ENCODE assay signal across 7 cellular contexts in genomic region chr2:87349006-87349405, GRCh38.
A peak's percentile ranks its signal among the peaks of the same experiment; 100 is the strongest.
DNase-seq lines count a peak whose midpoint lies in the region; ATAC-seq and TF ChIP-seq lines count a peak whose summit lies in the region.
"Not testable (repeated sequence)": the region's sequence is repeated elsewhere in the genome, so short reads cannot be mapped to it uniquely, and the experiment has no call there.

No MANE protein-coding gene starts in this region.

- H3K36me3 Mint-ChIP-seq in central memory CD8-positive, alpha-beta T cell (ENCODE audit: insufficient read depth); neural progenitor cell: not testable (repeated sequence)

- not testable (repeated sequence) for H2BK15ac ChIP-seq in mesendoderm (replicated peaks; ENCODE audit: low read depth)

- H3K9ac ChIP-seq in HUES6 (ENCODE audit: low read length); mesendoderm (ENCODE audit: low read length); neural progenitor cell; smooth muscle cell (ENCODE audit: low read depth): not testable (repeated sequence)

- H2AK5ac ChIP-seq in mesendoderm (ENCODE audit: low read length) = not testable (repeated sequence)

- not testable (repeated sequence) for ATAC-seq in central memory CD8-positive, alpha-beta T cell (replicated peaks; ENCODE audit: extremely low read depth, poor library complexity, severe bottlenecking)

- H3K4me1 ChIP-seq in HUES6 (ENCODE audit: control insufficient read depth, insufficient read depth, low read length); hepatocyte (ENCODE audit: insufficient read depth); mesendoderm (ENCODE audit: control insufficient read depth, low read depth, low read length); neural progenitor cell; smooth muscle cell (ENCODE audit: low read depth): not testable (repeated sequence)

- H3K27me3 Mint-ChIP-seq in central memory CD8-positive, alpha-beta T cell; neural progenitor cell (ENCODE audit: insufficient read depth, low read depth): not testable (repeated sequence)

- H2BK120ac ChIP-seq in mesendoderm (ENCODE audit: low read depth, low read length) = not testable (repeated sequence)

- WGBS in hepatocyte (ENCODE audit: low lambda C conversion rate, missing lambda C conversion rate) = 0% methylated on average over 30 of the region's 53 CpGs
- WGBS in mesendoderm (ENCODE audit: extremely low coverage, insufficient coverage, low lambda C conversion rate) = no CpG with 5 or more reads among the region's 53 CpGs
- WGBS in smooth muscle cell (ENCODE audit: low lambda C conversion rate) = under 1% methylated on average over 46 of the region's 53 CpGs

- H3K4me2 ChIP-seq in hepatocyte (peak overlapping the region; percentile 66), neural progenitor cell (peak overlapping the region; percentile 67), smooth muscle cell (peak overlapping the region; percentile 76)
- not testable (repeated sequence) for H3K4me2 ChIP-seq in mesendoderm (ENCODE audit: low read length)

- H3K36me3 ChIP-seq in HUES6 (ENCODE audit: control insufficient read depth, insufficient read depth, low read length); WERI-Rb-1; hepatocyte (replicated peaks; ENCODE audit: insufficient read depth, low read depth); mesendoderm (ENCODE audit: control insufficient read depth, insufficient read depth, low read length); neural progenitor cell; smooth muscle cell (ENCODE audit: low read depth): not testable (repeated sequence)

- not testable (repeated sequence) for H3K4me1 Mint-ChIP-seq in central memory CD8-positive, alpha-beta T cell; neural progenitor cell

- H3K27ac Mint-ChIP-seq in central memory CD8-positive, alpha-beta T cell (ENCODE audit: low read depth); neural progenitor cell: not testable (repeated sequence)

- not testable (repeated sequence) for H3K9me3 Mint-ChIP-seq in central memory CD8-positive, alpha-beta T cell; neural progenitor cell

- H3K9me3 ChIP-seq in HUES6 (ENCODE audit: control insufficient read depth, insufficient read depth, low read depth, low read length); WERI-Rb-1 (ENCODE audit: severe bottlenecking); hepatocyte (ENCODE audit: low read depth); neural progenitor cell (ENCODE audit: low read depth); smooth muscle cell (replicated peaks; ENCODE audit: low read depth): not testable (repeated sequence)

- not testable (repeated sequence) for H3K23ac ChIP-seq in mesendoderm (ENCODE audit: low read length)

- H3K4ac ChIP-seq in mesendoderm (ENCODE audit: low read depth, low read length) = not testable (repeated sequence)

- H3F3A ChIP-seq in neural progenitor cell (ENCODE audit: low read depth); smooth muscle cell (ENCODE audit: low read depth): not testable (repeated sequence)

- not testable (repeated sequence) for TF ChIP-seq CTCF in WERI-Rb-1 (IDR thresholded peaks at IDR 0.05; ENCODE audit: low read depth, low read length); hepatocyte (IDR thresholded peaks at IDR 0.05; ENCODE audit: poor library complexity); neural progenitor cell (IDR thresholded peaks at IDR 0.05); smooth muscle cell (IDR thresholded peaks at IDR 0.05; ENCODE audit: borderline replicate concordance, insufficient read depth, poor library complexity, severe bottlenecking)

- H3K27ac ChIP-seq in HUES6 (ENCODE audit: low read depth, low read length); WERI-Rb-1; mesendoderm (ENCODE audit: low read depth, low read length); neural progenitor cell: not testable (repeated sequence)
- H3K27ac ChIP-seq in hepatocyte (peak overlapping the region; percentile 88), smooth muscle cell (ENCODE audit: low read depth) (peak overlapping the region; percentile 38)

- not testable (repeated sequence) for H3K18ac ChIP-seq in mesendoderm (ENCODE audit: low read length)

- H3K4me3 Mint-ChIP-seq in central memory CD8-positive, alpha-beta T cell = peak overlapping the region; percentile 42
- peak overlapping the region; percentile 83 for H3K4me3 Mint-ChIP-seq in neural progenitor cell

- not testable (repeated sequence) for H4K20me1 ChIP-seq in hepatocyte (ENCODE audit: insufficient read depth, poor library complexity, severe bottlenecking); neural progenitor cell (ENCODE audit: low read depth); smooth muscle cell (ENCODE audit: low read depth)

- not testable (repeated sequence) for H3K79me1 ChIP-seq in mesendoderm (ENCODE audit: low read length)

- H2AFZ ChIP-seq in hepatocyte; neural progenitor cell (replicated peaks); smooth muscle cell (ENCODE audit: low read depth): not testable (repeated sequence)

- H3K56ac ChIP-seq in mesendoderm (ENCODE audit: low read length) = not testable (repeated sequence)

- H3K27me3 ChIP-seq in HUES6 (ENCODE audit: control insufficient read depth, insufficient read depth, low read length); WERI-Rb-1 (ENCODE audit: insufficient read depth, low read depth, severe bottlenecking); hepatocyte; mesendoderm (ENCODE audit: insufficient read depth, low read length, poor library complexity); neural progenitor cell; smooth muscle cell (ENCODE audit: low read depth): not testable (repeated sequence)

- H4K5ac ChIP-seq in mesendoderm (ENCODE audit: low read length) = not testable (repeated sequence)

- not testable (repeated sequence) for H3K79me2 ChIP-seq in hepatocyte; mesendoderm (ENCODE audit: control insufficient read depth, insufficient read depth, low read length); neural progenitor cell (ENCODE audit: low read depth); smooth muscle cell (ENCODE audit: low read depth)

- DNase-seq in WERI-Rb-1 = peak; percentile 33
- DNase-seq in central memory CD8-positive, alpha-beta T cell (ENCODE audit: low spot score in 2 of 2); smooth muscle cell (lab: John Stamatoyannopoulos, UW; ENCODE audit: unreplicated experiment): not testable (repeated sequence)
- peak; percentile 32 for DNase-seq in hepatocyte (ENCODE audit: low spot score)
- DNase-seq in mesendoderm = peak; percentile 51
- DNase-seq in neural progenitor cell (ENCODE audit: low spot score) = peak; percentile 53

- peak overlapping the region; percentile 23; the same call in 1 of the 2 replicates for H3K4me3 ChIP-seq in HUES6 (ENCODE audit: low read depth, low read length)
- peak overlapping the region; percentile 23; the same call in 1 of the 2 replicates for H3K4me3 ChIP-seq in WERI-Rb-1 (ENCODE audit: low read depth, low read length)
- not testable (repeated sequence) for H3K4me3 ChIP-seq in hepatocyte; mesendoderm (ENCODE audit: low read length)
- peak overlapping the region; percentile 49 for H3K4me3 ChIP-seq in neural progenitor cell
- peak overlapping the region; percentile 51 for H3K4me3 ChIP-seq in smooth muscle cell

- not testable (repeated sequence) for H2BK5ac ChIP-seq in mesendoderm (ENCODE audit: low read length)

- H3K9me2 ChIP-seq in hepatocyte (replicated peaks; ENCODE audit: insufficient read depth) = not testable (repeated sequence)

- not testable (repeated sequence) for H4K8ac ChIP-seq in mesendoderm (ENCODE audit: low read depth, low read length)
